Comparison of ENCODE assay signal across 14 cellular contexts in the genomic region with DNA sequence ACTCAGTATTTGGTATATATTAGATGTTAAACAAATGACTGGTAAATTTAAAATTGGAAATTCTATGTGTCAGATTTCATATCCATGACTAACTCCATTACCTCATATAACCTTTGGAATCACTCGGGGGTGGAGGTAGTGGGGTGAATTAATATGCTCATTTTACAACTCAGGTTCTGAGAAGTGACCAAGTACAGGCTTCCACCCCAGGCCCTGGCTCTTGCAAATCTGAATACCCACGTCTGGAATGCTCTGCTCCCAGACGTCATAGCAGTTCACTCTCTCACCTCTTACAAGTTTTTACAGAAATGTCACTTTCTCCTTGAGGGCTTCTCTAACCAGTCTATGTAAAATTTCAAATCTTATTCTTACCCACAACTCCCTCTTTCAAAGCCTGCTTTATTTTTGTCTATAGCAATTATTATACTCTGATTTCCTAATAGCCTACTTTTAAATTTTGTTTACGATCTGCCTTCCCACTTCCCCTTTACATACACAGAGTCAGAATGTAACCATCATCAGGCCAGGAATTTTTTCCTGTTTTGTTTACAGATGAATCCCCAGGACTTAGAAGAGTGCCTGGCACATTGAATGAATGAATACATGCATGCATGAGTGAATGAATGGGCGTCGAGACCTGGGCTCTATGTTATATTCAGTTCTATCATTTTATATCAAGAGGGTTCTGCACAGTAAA.
DNase-seq lines count a peak whose midpoint lies in the region; ATAC-seq and TF ChIP-seq lines count a peak whose summit lies in the region.
"Had no signal": no experiment of that assay in that cellular context is flagged by ENCODE, and none has a peak within 500 bp of the region (broad histone marks: within the 10 kb centered on the region; RNA-seq: fewer than 3 reads in every experiment).

No MANE protein-coding gene starts in this region.

- H3K9me3 Mint-ChIP-seq in activated naive CD8-positive, alpha-beta T cell treated with anti-CD3 and anti-CD28 coated beads, Interleukin-2, amount 50 U/mL, for 24 hours, result no peaks in the 10 kb centered on the region
- H3K9me3 Mint-ChIP-seq: CD14-positive monocyte had no signal

- no peak overlapping the region for H3K4me3 Mint-ChIP-seq in activated naive CD8-positive, alpha-beta T cell treated with anti-CD3 and anti-CD28 coated beads, Interleukin-2, amount 50 U/mL, for 24 hours
- H3K4me3 Mint-ChIP-seq: CD14-positive monocyte, mesothelial cell of epicardium had no signal

- H2AFZ ChIP-seq in ACC112 (ENCODE audit: low read length, unreplicated experiment), result peak overlapping the region; percentile 76

- H3K4me3 ChIP-seq in ACC112 (ENCODE audit: low read depth, low read length), result peak overlapping the region; percentile 45; the same call in 1 of the 2 replicates
- H3K4me3 ChIP-seq in HFF-Myc (replicated peaks; ENCODE audit: low read depth, low read length), result no peak overlapping the region
- no peak overlapping the region for H3K4me3 ChIP-seq in mucosa of descending colon
- H3K4me3 ChIP-seq: cardiac muscle cell, sigmoid colon had no signal

- no peaks in the 10 kb centered on the region for H3K27me3 Mint-ChIP-seq in activated naive CD8-positive, alpha-beta T cell treated with anti-CD3 and anti-CD28 coated beads, Interleukin-2, amount 50 U/mL, for 24 hours

- peaks cover 52% of the 10 kb centered on the region for H3K4me1 Mint-ChIP-seq in activated naive CD8-positive, alpha-beta T cell treated with anti-CD3 and anti-CD28 coated beads, Interleukin-2, amount 50 U/mL, for 24 hours
- H3K4me1 Mint-ChIP-seq: CD14-positive monocyte had no signal

- no peaks in the 10 kb centered on the region for H3K9me3 ChIP-seq in mucosa of descending colon
- H3K9me3 ChIP-seq: sigmoid colon had no signal

- H3K27ac Mint-ChIP-seq in activated naive CD8-positive, alpha-beta T cell treated with anti-CD3 and anti-CD28 coated beads, Interleukin-2, amount 50 U/mL, for 24 hours, result no peak overlapping the region
- H3K27ac Mint-ChIP-seq: CD14-positive monocyte, mesothelial cell of epicardium had no signal

- H3K4me1 ChIP-seq in ACC112 (ENCODE audit: control insufficient read depth, insufficient read depth, low read length, unreplicated experiment) (peaks cover 43% of the 10 kb centered on the region), mucosa of descending colon (ENCODE audit: low read depth) (no peaks in the 10 kb centered on the region)

- no peaks in the 10 kb centered on the region for H3K79me2 ChIP-seq in ACC112 (ENCODE audit: control insufficient read depth, insufficient read depth, low read length, unreplicated experiment)

- intact Hi-C loops in mucosa of descending colon (cut with DNase I, micrococcal nuclease), result no loop called here

- H3K36me3 ChIP-seq in ACC112 (ENCODE audit: insufficient read depth, low read length), result no peaks in the 10 kb centered on the region
- no peaks in the 10 kb centered on the region for H3K36me3 ChIP-seq in mucosa of descending colon (ENCODE audit: low read depth)
- H3K36me3 ChIP-seq: cardiac muscle cell, sigmoid colon had no signal

- H3K36me3 Mint-ChIP-seq in activated naive CD8-positive, alpha-beta T cell treated with anti-CD3 and anti-CD28 coated beads, Interleukin-2, amount 50 U/mL, for 24 hours (ENCODE audit: low read depth), result no peaks in the 10 kb centered on the region
- H3K36me3 Mint-ChIP-seq: CD14-positive monocyte, mesothelial cell of epicardium had no signal

- H3K27ac ChIP-seq in ACC112 (ENCODE audit: low read depth, low read length), result peak overlapping the region; percentile 95
- H3K27ac ChIP-seq: cardiac muscle cell, sigmoid colon had no signal

- TF ChIP-seq CTCF in HFF-Myc (IDR thresholded peaks at IDR 0.05; ENCODE audit: low read depth, low read length, missing control alignments) (no peak), mucosa of descending colon (IDR thresholded peaks at IDR 0.05) (no peak)

- DNase-seq in HFF-Myc (ENCODE audit: extremely low read depth, low read depth), result peak; percentile 31
- no peak for DNase-seq in activated naive CD8-positive, alpha-beta T cell treated with anti-CD3 and anti-CD28 coated beads, Interleukin-2, amount 50 U/mL, for 24 hours
- peak; percentile 57 for DNase-seq in hepatic stellate cell (ENCODE audit: low spot score)
- DNase-seq in NCI-H1930 (lab: John Stamatoyannopoulos, UW), result no peak
- DNase-seq in dermis blood vessel endothelial cell, result no peak
- DNase-seq in mucosa of descending colon, result no peak
- DNase-seq: H7, NCI-H526, sigmoid colon had no signal

- ATAC-seq in activated naive CD8-positive, alpha-beta T cell treated with anti-CD3 and anti-CD28 coated beads, Interleukin-2, amount 50 U/mL, for 24 hours, result peak; percentile 56
- ATAC-seq in HG02870 (IDR thresholded peaks at IDR 0.05; ENCODE audit: unreplicated experiment) (no peak), mucosa of descending colon (no peak)

- H3K27me3 ChIP-seq in ACC112 (ENCODE audit: insufficient read depth, low read length), result no peaks in the 10 kb centered on the region
- H3K27me3 ChIP-seq: cardiac muscle cell, sigmoid colon had no signal

Comparison
In these comparisons a context has a peak if more than half of its experiments do, and no peak if none do; other contexts are left out.
1. DNase-seq: peak in HFF-Myc (single experiment) and hepatic stellate cell (single experiment); none in activated naive CD8-positive, alpha-beta T cell treated with anti-CD3 and anti-CD28 coated beads, Interleukin-2, amount 50 U/mL, for 24 hours (single experiment), NCI-H1930 (0 of 2), dermis blood vessel endothelial cell (single experiment) and mucosa of descending colon (0 of 3).